20 cellular contexts compared by ENCODE assay signal in genomic region chr1:200376521-200376920, GRCh38.
DNase-seq lines count a peak whose midpoint lies in the region; ATAC-seq and TF ChIP-seq lines count a peak whose summit lies in the region.
"Had no signal": no experiment of that assay in that cellular context is flagged by ENCODE, and none has a peak within 500 bp of the region (broad histone marks: within the 10 kb centered on the region; RNA-seq: fewer than 3 reads in every experiment).

No MANE protein-coding gene starts in this region.

- no peak overlapping the region for H3K4me3 ChIP-seq in fibroblast of mammary gland (ENCODE audit: control insufficient read depth, low read depth, low read length)

- peak; percentile 19 for ATAC-seq in stimulated activated naive CD8-positive, alpha-beta T cell treated with anti-CD3 and anti-CD28 coated beads, Interleukin-15, Interleukin-2, amounts not matched to agents 100 U/mL and 50 U/mL, for 24 hours
- ATAC-seq in stimulated activated naive CD8-positive, alpha-beta T cell treated with anti-CD3 and anti-CD28 coated beads, Interleukin-15, amount 100 ng/mL, for 72 hours = no peak
- ATAC-seq: effector memory CD8-positive, alpha-beta T cell had no signal

- no peak overlapping the region for H3K4me3 Mint-ChIP-seq in stimulated activated naive CD8-positive, alpha-beta T cell treated with anti-CD3 and anti-CD28 coated beads, Interleukin-15, amount 100 ng/mL, for 72 hours
- no peak overlapping the region for H3K4me3 Mint-ChIP-seq in T-helper 2 cell treated with Interferon-gamma antibody and Interleukin-4, amounts not matched to agents 5 μg/mL and 100 μg/mL, for 36 hours
- H3K4me3 Mint-ChIP-seq: activated naive CD8-positive, alpha-beta T cell; effector memory CD8-positive, alpha-beta T cell had no signal

- H3K36me3 Mint-ChIP-seq in T-helper 2 cell treated with Interferon-gamma antibody and Interleukin-4, amounts not matched to agents 5 μg/mL and 100 μg/mL, for 36 hours (ENCODE audit: low read depth) = no peaks in the 10 kb centered on the region

- no peaks in the 10 kb centered on the region for H3K4me1 Mint-ChIP-seq in stimulated activated naive CD8-positive, alpha-beta T cell treated with anti-CD3 and anti-CD28 coated beads, Interleukin-15, amount 100 ng/mL, for 72 hours
- peaks cover 9% of the 10 kb centered on the region for H3K4me1 Mint-ChIP-seq in T-helper 2 cell treated with Interferon-gamma antibody and Interleukin-4, amounts not matched to agents 5 μg/mL and 100 μg/mL, for 36 hours (ENCODE audit: low read depth)

- no peak overlapping the region for H3K27ac Mint-ChIP-seq in stimulated activated naive CD8-positive, alpha-beta T cell treated with anti-CD3 and anti-CD28 coated beads, Interleukin-15, amount 100 ng/mL, for 72 hours
- H3K27ac Mint-ChIP-seq in T-helper 2 cell treated with Interferon-gamma antibody and Interleukin-4, amounts not matched to agents 5 μg/mL and 100 μg/mL, for 36 hours = no peak overlapping the region
- H3K27ac Mint-ChIP-seq: activated naive CD8-positive, alpha-beta T cell; effector memory CD8-positive, alpha-beta T cell had no signal

- peaks cover 6 to 8% of the 10 kb centered on the region in 2 donors for H3K9me3 Mint-ChIP-seq in stimulated activated naive CD8-positive, alpha-beta T cell treated with anti-CD3 and anti-CD28 coated beads, Interleukin-15, amount 100 ng/mL, for 72 hours
- H3K9me3 Mint-ChIP-seq in T-helper 2 cell treated with Interferon-gamma antibody and Interleukin-4, amounts not matched to agents 5 μg/mL and 100 μg/mL, for 36 hours = no peaks in the 10 kb centered on the region
- H3K9me3 Mint-ChIP-seq: effector memory CD8-positive, alpha-beta T cell had no signal

- TF ChIP-seq CTCF in fibroblast of mammary gland (conservative IDR thresholded peaks at IDR 0.05; ENCODE audit: control insufficient read depth, insufficient read depth, low read depth, low read length) = no peak

- DNase-seq in stimulated activated naive CD8-positive, alpha-beta T cell treated with anti-CD3 and anti-CD28 coated beads, Interleukin-15, Interleukin-2, amounts not matched to agents 100 U/mL and 50 U/mL, for 24 hours = no peak
- DNase-seq in stimulated activated naive CD8-positive, alpha-beta T cell treated with anti-CD3 and anti-CD28 coated beads, Interleukin-15, amount 100 ng/mL, for 72 hours = no peak
- DNase-seq in T-helper 2 cell treated with Interferon-gamma antibody and Interleukin-4, amounts not matched to agents 5 μg/mL and 100 μg/mL, for 36 hours (ENCODE audit: low spot score) = peak; percentile 16
- peak; percentile 31 for DNase-seq in fibroblast of mammary gland (ENCODE audit: low read depth)
- DNase-seq in stromal cell of bone marrow (ENCODE audit: low read depth) = peak; percentile 7
- DNase-seq in DMS 273 treated with DMSO at 0.1 percent for 48 hours (lab: John Stamatoyannopoulos, UW) = no peak
- DNase-seq in activated naive CD4-positive, alpha-beta T cell (lab: John Stamatoyannopoulos, UW) = no peak
- DNase-seq in COLO668 (lab: John Stamatoyannopoulos, UW; ENCODE audit: unreplicated experiment) = no peak
- DNase-seq: activated CD4-positive, alpha-beta T cell treated with anti-CD3 and anti-CD28 coated beads for 4 hours; C1 segment of cervical spinal cord; effector memory CD8-positive, alpha-beta T cell; GDM1; hypothalamus; kidney; NCI-H1930; occipital lobe; RPMI8226; stimulated activated CD4-positive, alpha-beta T cell treated with anti-CD3 and anti-CD28 coated beads, Interleukin-12 subunit alpha, Interleukin-12 subunit beta, amount 100 ng/mL, for 4 hours; stimulated activated CD8-positive, alpha-beta memory T cell treated with anti-CD3 and anti-CD28 coated beads, Interleukin-4, amount 100 ng/mL, for 48 hours had no signal

- no peaks in the 10 kb centered on the region for H3K27me3 Mint-ChIP-seq in stimulated activated naive CD8-positive, alpha-beta T cell treated with anti-CD3 and anti-CD28 coated beads, Interleukin-15, amount 100 ng/mL, for 72 hours
- H3K27me3 Mint-ChIP-seq in T-helper 2 cell treated with Interferon-gamma antibody and Interleukin-4, amounts not matched to agents 5 μg/mL and 100 μg/mL, for 36 hours (ENCODE audit: low read depth) = peaks cover 3% of the 10 kb centered on the region
- H3K27me3 Mint-ChIP-seq: activated naive CD8-positive, alpha-beta T cell; effector memory CD8-positive, alpha-beta T cell had no signal

Comparison
In these comparisons a context has a peak if more than half of its experiments do, and no peak if none do; other contexts are left out.
1. DNase-seq: peak in T-helper 2 cell treated with Interferon-gamma antibody and Interleukin-4, amounts not matched to agents 5 μg/mL and 100 μg/mL, for 36 hours (single experiment), fibroblast of mammary gland (single experiment) and stromal cell of bone marrow (single experiment); none in stimulated activated naive CD8-positive, alpha-beta T cell treated with anti-CD3 and anti-CD28 coated beads, Interleukin-15, Interleukin-2, amounts not matched to agents 100 U/mL and 50 U/mL, for 24 hours (single experiment), stimulated activated naive CD8-positive, alpha-beta T cell treated with anti-CD3 and anti-CD28 coated beads, Interleukin-15, amount 100 ng/mL, for 72 hours (0 of 2), DMS 273 treated with DMSO at 0.1 percent for 48 hours (single experiment), activated naive CD4-positive, alpha-beta T cell (0 of 4) and COLO668 (single experiment).